Comparison of ENCODE assay signal across 21 cellular contexts in genomic region chr13:25190256-25190655, GRCh38. TPM values are rescaled to one million over a fixed set of nuclear protein-coding genes. Genes with fewer than 3 reads are reported as not detected.
"Had no signal": no experiment of that assay in that cellular context is flagged by ENCODE, and none has a peak within 500 bp of the region (broad histone marks: within the 10 kb centered on the region; RNA-seq: fewer than 3 reads in every experiment).

No MANE protein-coding gene starts in this region.

- H3K9me3 Mint-ChIP-seq: activated naive CD4-positive, alpha-beta T cell treated with anti-CD3 and anti-CD28 coated beads, Interleukin-2, amount 50 U/mL, for 72 hours had no signal

- H3K27ac ChIP-seq: ascending aorta, coronary artery, heart right ventricle, lower lobe of right lung, sigmoid colon, tibial nerve had no signal

- H3K4me3 Mint-ChIP-seq: activated CD8-positive, alpha-beta T cell treated with anti-CD3 and anti-CD28 coated beads, Interleukin-2, amount 10 ng/mL, durations not matched to agents 7 days and 5 days; naive B cell; neural crest cell had no signal

- H3K27ac Mint-ChIP-seq: activated CD8-positive, alpha-beta T cell treated with anti-CD3 and anti-CD28 coated beads, Interleukin-2, amount 10 ng/mL, durations not matched to agents 7 days and 5 days; activated naive CD4-positive, alpha-beta T cell treated with anti-CD3 and anti-CD28 coated beads, Interleukin-2, amount 50 U/mL, for 72 hours; naive B cell had no signal

- H3K4me1 ChIP-seq: ascending aorta, heart right ventricle, lower lobe of right lung, sigmoid colon, tibial nerve had no signal

- H3K9me3 ChIP-seq: ascending aorta, lower lobe of right lung, sigmoid colon, tibial nerve had no signal

- H3K4me3 ChIP-seq: ascending aorta, coronary artery, heart right ventricle, lower lobe of right lung, sigmoid colon, smooth muscle cell, tibial nerve had no signal

- DNase-seq: activated CD4-positive, alpha-beta T cell treated with anti-CD3 and anti-CD28 coated beads for 1 hour; activated CD4-positive, alpha-beta T cell treated with anti-CD3 and anti-CD28 coated beads, Interleukin-2, amount 50 U/mL, for 1 hour; activated CD8-positive, alpha-beta T cell treated with anti-CD3 and anti-CD28 coated beads, Interleukin-2, amount 10 ng/mL, durations not matched to agents 7 days and 5 days; activated gamma-delta T cell treated with Interleukin-2 at 50 U/mL for 16 hours; heart right ventricle; lower lobe of right lung; mesendoderm; naive B cell; sigmoid colon; stimulated activated CD4-positive, alpha-beta T cell treated with anti-CD3 and anti-CD28 coated beads, Interleukin-2, amount 100 ng/mL, for 48 hours; stimulated activated naive CD4-positive, alpha-beta T cell treated with Interleukin-2 at 50 U/mL for 16 hours had no signal

- H3K36me3 ChIP-seq: ascending aorta, heart right ventricle, lower lobe of right lung, sigmoid colon, tibial nerve had no signal

- H3K4me1 Mint-ChIP-seq: naive B cell had no signal

- ATAC-seq: activated CD8-positive, alpha-beta T cell treated with anti-CD3 and anti-CD28 coated beads, Interleukin-2, amount 10 ng/mL, durations not matched to agents 7 days and 5 days; activated naive CD4-positive, alpha-beta T cell treated with anti-CD3 and anti-CD28 coated beads, Interleukin-2, amount 50 U/mL, for 72 hours; heart right ventricle; left lobe of liver; lower lobe of right lung had no signal

- H3K36me3 Mint-ChIP-seq: activated naive CD4-positive, alpha-beta T cell treated with anti-CD3 and anti-CD28 coated beads, Interleukin-2, amount 50 U/mL, for 72 hours; naive B cell had no signal

- H3K27me3 ChIP-seq: ascending aorta had no signal

RNA-seq across cellular contexts. Expression of gene AMER2, which starts 18.2 kb away (rescaled TPM):
- total RNA-seq: activated CD8-positive, alpha-beta T cell treated with anti-CD3 and anti-CD28 coated beads, Interleukin-2, amount 10 ng/mL, durations not matched to agents 7 days and 5 days; activated naive CD4-positive, alpha-beta T cell treated with anti-CD3 and anti-CD28 coated beads, Interleukin-2, amount 50 U/mL, for 72 hours; ascending aorta; fibroblast of villous mesenchyme; heart right ventricle; left lobe of liver; lower lobe of right lung; mucosa of gallbladder; T-helper 2 cell treated with Interferon-gamma antibody and Interleukin-4, amounts not matched to agents 100 ng/mL and 5 ng/mL, for 36 hours had no signal
